Comparison of ENCODE assay signal across 21 cellular contexts in the genomic region with DNA sequence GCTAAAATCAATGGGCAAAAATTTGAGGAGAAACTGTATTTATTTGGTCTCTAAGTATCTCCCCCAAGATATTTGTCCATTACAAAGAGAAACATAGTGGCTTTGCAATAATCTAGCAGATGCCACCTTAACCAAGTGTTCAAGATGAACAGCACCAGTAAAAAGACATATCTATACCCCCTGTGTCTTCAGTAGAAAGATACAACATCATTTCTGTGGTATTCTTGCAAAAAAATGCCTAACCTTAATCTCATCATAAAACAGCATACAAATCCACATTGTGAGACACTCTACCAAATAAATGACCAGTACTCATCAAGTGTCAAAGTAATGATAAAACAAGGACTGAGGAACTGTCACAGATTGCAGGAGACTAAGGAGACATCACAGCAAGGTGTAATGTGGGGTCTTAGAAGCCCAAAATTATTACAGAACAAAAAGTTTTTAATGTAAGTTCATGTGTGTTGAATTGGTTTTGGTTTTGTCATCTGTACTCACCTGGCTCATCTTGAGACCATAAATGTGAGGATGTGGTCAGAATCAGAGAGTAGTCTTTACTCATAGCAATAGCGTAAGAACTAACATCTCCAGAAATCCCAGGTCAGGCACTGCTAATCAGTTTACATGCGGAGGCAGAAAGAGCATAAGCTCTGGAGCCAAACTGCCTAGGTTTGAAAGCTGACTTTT.
DNase-seq lines count a peak whose midpoint lies in the region; ATAC-seq, FAIRE-seq and TF ChIP-seq lines count a peak whose summit lies in the region.
"Had no signal": no experiment of that assay in that cellular context is flagged by ENCODE, and none has a peak within 500 bp of the region (broad histone marks: within the 10 kb centered on the region; RNA-seq: fewer than 3 reads in every experiment).

No MANE protein-coding gene starts in this region.

- peak in 1 of 2 experiments; percentile 56; a peak in 1 of 4 replicates for TF ChIP-seq EP300 in GM12878 (IDR thresholded peaks at IDR 0.05; ENCODE audit: borderline replicate concordance in 1 of 2, control insufficient read depth in 1 of 2, low read depth in 2 of 2, low read length in 2 of 2)

- CTCF ChIA-PET in GM12878 (lab: Yijun Ruan, JAX) = interaction anchor here (1.0 kb wide), 1 partner anchor 21 kb away, joined by 3 read pairs; no protein-coding TSS in a partner anchor
- CTCF ChIA-PET in RWPE1 (lab: Yijun Ruan, JAX) = interaction anchor here (0.5 to 0.7 kb wide), 3 partner anchors 22 to 544 kb away, joined by 3 to 5 read pairs (median 5); no protein-coding TSS in a partner anchor

- no peak overlapping the region for H2AFZ ChIP-seq in GM12878 (ENCODE audit: control insufficient read depth, low read depth, low read length)

- H3K79me2 ChIP-seq in GM12878 (ENCODE audit: control insufficient read depth, insufficient read depth, low read length) = no peaks in the 10 kb centered on the region

- peak overlapping the region; percentile 34; the same call in 1 of the 2 replicates for H3K4me2 ChIP-seq in GM12878 (ENCODE audit: control insufficient read depth, insufficient read depth)

- no peak for TF ChIP-seq RAD21 in GM12878 (IDR thresholded peaks at IDR 0.05; ENCODE audit: insufficient read depth, low read depth, low read length)

- H3K36me3 ChIP-seq in GM12878 (ENCODE audit: control insufficient read depth in 2 of 2, insufficient read depth in 2 of 2, low read length in 1 of 2) = peaks cover 2 to 8% of the 10 kb centered on the region in 2 experiments; a peak in 2 of 4 replicates
- H3K36me3 ChIP-seq: prostate gland had no signal

- BruUV-seq in GM12878 (replicated peaks; lab: Mats Ljungman, UMichigan) = no TSS peak

- intact Hi-C loops in GM12878 (cut with micrococcal nuclease; ENCODE audit: unreplicated experiment) = no loop called here

- SMC1A ChIA-PET in GM12878 (lab: Charles Lee; ENCODE audit: uncharacterized antibody, unreplicated experiment) = interaction anchor here (1.2 kb wide), 2 partner anchors 9 to 21 kb away, joined by 3 to 5 read pairs; no protein-coding TSS in a partner anchor

- WGBS in GM12878 (ENCODE audit: insufficient coverage, insufficient replicate concordance, low lambda C conversion rate, missing lambda C conversion rate) = 22% methylated on average over 2 of the region's 2 CpGs

- peaks cover 13% of the 10 kb centered on the region for H3K4me1 ChIP-seq in GM12878 (ENCODE audit: control insufficient read depth, insufficient read depth, low read length)
- H3K4me1 ChIP-seq: prostate gland, spleen had no signal

- no peak overlapping the region for H3K4me3 ChIP-seq in GM12878
- H3K4me3 ChIP-seq: prostate gland, spleen, stomach had no signal

- no peaks in the 10 kb centered on the region for H3K27me3 ChIP-seq in GM12878 (replicated peaks in 1 of 2; ENCODE audit: control insufficient read depth in 2 of 2, insufficient read depth in 2 of 2, low read length in 1 of 2)
- H3K27me3 ChIP-seq: spleen, stomach had no signal

- no peak for TF ChIP-seq CTCF in GM20000 (IDR thresholded peaks at IDR 0.05; ENCODE audit: extremely low read depth, missing control alignments)
- no peak for TF ChIP-seq CTCF in GM12878 (IDR thresholded peaks at IDR 0.05 in 2 of 3, conservative IDR thresholded peaks at IDR 0.05 in 1 of 3; ENCODE audit: control insufficient read depth in 2 of 3, extremely low read depth in 1 of 3, insufficient read depth in 1 of 3, low read depth in 3 of 3, low read length in 3 of 3)
- no peak for TF ChIP-seq CTCF in RWPE1 (conservative IDR thresholded peaks at IDR 0.05; ENCODE audit: low read depth)

- DNase-seq in activated CD4-positive, alpha-beta T cell treated with anti-CD3 and anti-CD28 coated beads for 48 hours = peak; percentile 9
- no peak for DNase-seq in activated CD4-positive, alpha-beta T cell treated with anti-CD3 and anti-CD28 coated beads for 1 hour
- DNase-seq in GM20000 (ENCODE audit: low spot score) = peak; percentile 50
- peak; percentile 36 for DNase-seq in GM12878 (ENCODE audit: low read depth, low spot score)
- no peak for DNase-seq in RWPE1 (ENCODE audit: low spot score)
- no peak for DNase-seq in dedifferentiated amniotic fluid mesenchymal stem cell (ENCODE audit: extremely low spot score)
- DNase-seq in NOMO-1 (lab: John Stamatoyannopoulos, UW; ENCODE audit: unreplicated experiment in 2 of 2) = no peak
- DNase-seq: immature natural killer cell, mammary epithelial cell, MV-4-11, natural killer cell, NCI-H2029 treated with DMSO at 0.1 percent for 48 hours, NCI-H526, spleen, stomach had no signal

- no peak overlapping the region for H3K9ac ChIP-seq in GM12878 (ENCODE audit: control insufficient read depth, insufficient read depth, low read length)

- RAD21 ChIA-PET in GM12878 (lab: Charles Lee; ENCODE audit: unreplicated experiment) = no interaction called here

- no peak for TF ChIP-seq POLR2A in GM12878 (IDR thresholded peaks at IDR 0.05; ENCODE audit: low read depth, low read length)

- no peak for FAIRE-seq in GM12878 (lab: Jason Lieb, UNC)
- FAIRE-seq: A204.1, colon, RCC 7860 had no signal

- in situ Hi-C loops in GM12878 (cut with MboI) = no loop called here

- H4K20me1 ChIP-seq in GM12878 (ENCODE audit: control insufficient read depth, insufficient read depth) = no peaks in the 10 kb centered on the region

- peak; percentile 58 for ATAC-seq in HG03354 (IDR thresholded peaks at IDR 0.05; ENCODE audit: poor library complexity, severe bottlenecking, unreplicated experiment)
- ATAC-seq in GM12878 = peak; percentile 87
- ATAC-seq: natural killer cell, WTC11 had no signal

- POLR2A ChIA-PET in GM12878 (lab: Charles Lee) (interaction anchor here (0.6 kb wide), 1 partner anchor 138 kb away, joined by 8 read pairs; no protein-coding TSS in a partner anchor), RWPE1 (lab: Yijun Ruan, JAX; ENCODE audit: low non-redundant PET) (no interaction called here)

- H3K27ac ChIP-seq in GM12878 (ENCODE audit: control insufficient read depth, insufficient read depth) (no peak overlapping the region; the same call in 1 of the 2 replicates), RWPE1 (no peak overlapping the region)
- H3K27ac ChIP-seq: prostate gland, spleen, stomach had no signal

- H3K9me3 ChIP-seq in GM12878 (replicated peaks; ENCODE audit: control insufficient read depth, insufficient read depth, low read length) = no peaks in the 10 kb centered on the region; the same call in 2 of the 3 replicates
- H3K9me3 ChIP-seq: prostate gland, spleen, stomach had no signal

TF ChIP-seq in GM12878, 131 proteins besides CTCF, POLR2A, EP300 and RAD21 (continues in another document):
- TF ChIP-seq, protein P1, sequence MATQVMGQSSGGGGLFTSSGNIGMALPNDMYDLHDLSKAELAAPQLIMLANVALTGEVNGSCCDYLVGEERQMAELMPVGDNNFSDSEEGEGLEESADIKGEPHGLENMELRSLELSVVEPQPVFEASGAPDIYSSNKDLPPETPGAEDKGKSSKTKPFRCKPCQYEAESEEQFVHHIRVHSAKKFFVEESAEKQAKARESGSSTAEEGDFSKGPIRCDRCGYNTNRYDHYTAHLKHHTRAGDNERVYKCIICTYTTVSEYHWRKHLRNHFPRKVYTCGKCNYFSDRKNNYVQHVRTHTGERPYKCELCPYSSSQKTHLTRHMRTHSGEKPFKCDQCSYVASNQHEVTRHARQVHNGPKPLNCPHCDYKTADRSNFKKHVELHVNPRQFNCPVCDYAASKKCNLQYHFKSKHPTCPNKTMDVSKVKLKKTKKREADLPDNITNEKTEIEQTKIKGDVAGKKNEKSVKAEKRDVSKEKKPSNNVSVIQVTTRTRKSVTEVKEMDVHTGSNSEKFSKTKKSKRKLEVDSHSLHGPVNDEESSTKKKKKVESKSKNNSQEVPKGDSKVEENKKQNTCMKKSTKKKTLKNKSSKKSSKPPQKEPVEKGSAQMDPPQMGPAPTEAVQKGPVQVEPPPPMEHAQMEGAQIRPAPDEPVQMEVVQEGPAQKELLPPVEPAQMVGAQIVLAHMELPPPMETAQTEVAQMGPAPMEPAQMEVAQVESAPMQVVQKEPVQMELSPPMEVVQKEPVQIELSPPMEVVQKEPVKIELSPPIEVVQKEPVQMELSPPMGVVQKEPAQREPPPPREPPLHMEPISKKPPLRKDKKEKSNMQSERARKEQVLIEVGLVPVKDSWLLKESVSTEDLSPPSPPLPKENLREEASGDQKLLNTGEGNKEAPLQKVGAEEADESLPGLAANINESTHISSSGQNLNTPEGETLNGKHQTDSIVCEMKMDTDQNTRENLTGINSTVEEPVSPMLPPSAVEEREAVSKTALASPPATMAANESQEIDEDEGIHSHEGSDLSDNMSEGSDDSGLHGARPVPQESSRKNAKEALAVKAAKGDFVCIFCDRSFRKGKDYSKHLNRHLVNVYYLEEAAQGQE (IDR thresholded peaks at IDR 0.05; ENCODE audit: low read depth, low read length) = no peak
- TF ChIP-seq BHLHE40 (IDR thresholded peaks at IDR 0.05; ENCODE audit: borderline replicate concordance in 1 of 2, low read depth in 2 of 2, low read length in 1 of 2) (no peak), MXI1 (IDR thresholded peaks at IDR 0.05; ENCODE audit: low read depth, low read length) (no peak), SIN3A (IDR thresholded peaks at IDR 0.05; ENCODE audit: low read depth, low read length) (no peak), ZNF274 (IDR thresholded peaks at IDR 0.05; ENCODE audit: insufficient read depth, insufficient read length) (no peak), KLF5 (IDR thresholded peaks at IDR 0.05; ENCODE audit: partially characterized antibody) (no peak), RAD51 (IDR thresholded peaks at IDR 0.05) (no peak), ETV6 (conservative IDR thresholded peaks at IDR 0.05 in 1 of 2, IDR thresholded peaks at IDR 0.05 in 1 of 2; ENCODE audit: borderline replicate concordance in 1 of 2, low read depth in 1 of 2) (no peak), NFXL1 (IDR thresholded peaks at IDR 0.05; ENCODE audit: borderline replicate concordance) (no peak)
- TF ChIP-seq, protein P2, sequence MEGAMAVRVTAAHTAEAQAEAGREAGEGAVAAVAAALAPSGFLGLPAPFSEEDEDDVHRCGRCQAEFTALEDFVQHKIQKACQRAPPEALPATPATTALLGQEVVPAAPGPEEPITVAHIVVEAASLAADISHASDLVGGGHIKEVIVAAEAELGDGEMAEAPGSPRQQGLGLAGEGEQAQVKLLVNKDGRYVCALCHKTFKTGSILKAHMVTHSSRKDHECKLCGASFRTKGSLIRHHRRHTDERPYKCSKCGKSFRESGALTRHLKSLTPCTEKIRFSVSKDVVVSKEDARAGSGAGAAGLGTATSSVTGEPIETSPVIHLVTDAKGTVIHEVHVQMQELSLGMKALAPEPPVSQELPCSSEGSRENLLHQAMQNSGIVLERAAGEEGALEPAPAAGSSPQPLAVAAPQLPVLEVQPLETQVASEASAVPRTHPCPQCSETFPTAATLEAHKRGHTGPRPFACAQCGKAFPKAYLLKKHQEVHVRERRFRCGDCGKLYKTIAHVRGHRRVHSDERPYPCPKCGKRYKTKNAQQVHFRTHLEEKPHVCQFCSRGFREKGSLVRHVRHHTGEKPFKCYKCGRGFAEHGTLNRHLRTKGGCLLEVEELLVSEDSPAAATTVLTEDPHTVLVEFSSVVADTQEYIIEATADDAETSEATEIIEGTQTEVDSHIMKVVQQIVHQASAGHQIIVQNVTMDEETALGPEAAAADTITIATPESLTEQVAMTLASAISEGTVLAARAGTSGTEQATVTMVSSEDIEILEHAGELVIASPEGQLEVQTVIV (IDR thresholded peaks at IDR 0.05; ENCODE audit: borderline replicate concordance, partially characterized antibody) = no peak

Comparison
In these comparisons a context has a peak if more than half of its experiments do, and no peak if none do; other contexts are left out.
1. DNase-seq: peak in activated CD4-positive, alpha-beta T cell treated with anti-CD3 and anti-CD28 coated beads for 48 hours (single experiment), GM20000 (single experiment) and GM12878 (single experiment); none in activated CD4-positive, alpha-beta T cell treated with anti-CD3 and anti-CD28 coated beads for 1 hour (single experiment), RWPE1 (single experiment), dedifferentiated amniotic fluid mesenchymal stem cell (single experiment) and NOMO-1 (0 of 2).